ENCODE assay signal across 21 cellular contexts in the genomic region with DNA sequence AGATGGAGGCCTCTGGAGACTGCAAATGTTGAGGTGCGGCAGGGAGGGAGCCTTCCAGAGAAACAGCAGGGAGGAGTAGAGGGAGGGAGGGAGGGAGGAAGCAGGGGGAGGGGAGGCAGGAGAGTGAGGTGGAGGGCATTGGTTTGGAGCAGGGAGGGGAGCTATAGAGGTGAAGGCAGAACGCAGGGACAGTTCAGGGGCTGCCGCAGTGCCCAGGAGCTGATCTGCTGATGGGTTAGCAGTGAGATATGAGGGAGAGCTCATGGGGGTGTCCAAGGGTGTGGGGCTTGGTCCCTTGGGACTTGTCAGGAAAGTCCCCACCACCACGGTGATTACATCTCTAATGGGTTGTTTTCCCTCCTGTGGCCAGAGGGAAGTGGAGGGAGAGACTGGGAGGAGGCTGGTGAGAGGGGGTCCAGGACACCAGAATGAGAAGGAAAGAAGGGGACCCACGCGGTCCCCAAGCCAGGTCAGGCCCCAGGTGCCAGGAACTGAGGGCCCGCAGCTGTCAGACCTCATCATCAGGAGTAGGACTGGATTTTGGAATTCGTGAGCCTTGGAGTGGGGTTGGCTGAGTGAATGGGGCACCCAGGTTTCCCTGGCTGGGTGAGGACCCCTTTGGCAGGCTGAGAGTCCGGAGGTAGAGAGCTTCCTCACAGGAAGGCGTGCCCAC. TPM values are rescaled to one million over a fixed set of nuclear protein-coding genes. Genes with fewer than 3 reads are reported as not detected.
DNase-seq lines count a peak whose midpoint lies in the region; ATAC-seq, FAIRE-seq and TF ChIP-seq lines count a peak whose summit lies in the region.
"Had no signal": no experiment of that assay in that cellular context is flagged by ENCODE, and none has a peak within 500 bp of the region (broad histone marks: within the 10 kb centered on the region; RNA-seq: fewer than 3 reads in every experiment).

No MANE protein-coding gene starts in this region.

- H3K27ac Mint-ChIP-seq in CD14-positive monocyte = peak overlapping the region in 6 of 7 donors; percentile 60 to 89 (median 75)
- peak overlapping the region in 1 of 2 donors; percentile 38 for H3K27ac Mint-ChIP-seq in natural killer cell treated with Interleukin-12 subunit alpha and Interleukin-12 subunit beta and Interleukin-15 and Interleukin-18, amount 100 ng/mL, for 72 hours

- H3K9ac ChIP-seq in HUES64 (ENCODE audit: low read depth, low read length) = no peak overlapping the region
- no peak overlapping the region for H3K9ac ChIP-seq in H1 (replicated peaks in 1 of 4; ENCODE audit: extremely low read depth in 1 of 4, low read depth in 3 of 4, low read length in 3 of 4)

- no peak overlapping the region for H3K56ac ChIP-seq in H1 (replicated peaks; ENCODE audit: insufficient read length, low read depth, low read length)

- H3K4me3 ChIP-seq in HUES64 (ENCODE audit: low read length) (no peak overlapping the region; the same call in 1 of the 2 replicates), H1 (ENCODE audit: extremely low read depth in 1 of 4, insufficient read depth in 2 of 4, low read depth in 3 of 4, low read length in 4 of 4) (peak overlapping the region in 3 of 4 experiments; percentile 12 to 25 (median 20); a peak in 4 of 8 replicates), osteoblast (ENCODE audit: insufficient read depth, low read length) (no peak overlapping the region)
- H3K4me3 ChIP-seq: esophagus muscularis mucosa, transverse colon had no signal

- H3K4me1 Mint-ChIP-seq in CD14-positive monocyte = peaks cover 25% of the 10 kb centered on the region
- H3K4me1 Mint-ChIP-seq in natural killer cell treated with Interleukin-12 subunit alpha and Interleukin-12 subunit beta and Interleukin-15 and Interleukin-18, amount 100 ng/mL, for 72 hours (ENCODE audit: low read depth in 2 of 2) = peaks cover 0 to 6% of the 10 kb centered on the region in 2 donors

- H3K4me1 ChIP-seq in HUES64 (ENCODE audit: insufficient read depth, low read length) = peaks cover 40% of the 10 kb centered on the region
- H3K4me1 ChIP-seq in H1 (replicated peaks in 1 of 4; ENCODE audit: control insufficient read depth in 3 of 4, insufficient read depth in 4 of 4, low read length in 3 of 4) = peaks cover 7 to 51% (median 33%) of the 10 kb centered on the region in 4 experiments
- no peaks in the 10 kb centered on the region for H3K4me1 ChIP-seq in osteoblast (ENCODE audit: insufficient read depth, low read length)

- no peak for TF ChIP-seq EP300 in H1 (IDR thresholded peaks at IDR 0.05; ENCODE audit: borderline replicate concordance in 1 of 2, low read depth in 2 of 2, low read length in 2 of 2)

- peak overlapping the region; percentile 95 for H2BK12ac ChIP-seq in H1 (ENCODE audit: low read depth, low read length)

- peaks cover 0 to 1% (median 0%) of the 10 kb centered on the region in 7 donors for H3K9me3 Mint-ChIP-seq in CD14-positive monocyte
- no peaks in the 10 kb centered on the region for H3K9me3 Mint-ChIP-seq in natural killer cell treated with Interleukin-12 subunit alpha and Interleukin-12 subunit beta and Interleukin-15 and Interleukin-18, amount 100 ng/mL, for 72 hours
- H3K9me3 Mint-ChIP-seq: naive B cell had no signal

- TF ChIP-seq POLR2A in H1 (IDR thresholded peaks at IDR 0.05; ENCODE audit: control extremely low read depth in 1 of 2, low read depth in 2 of 2, low read length in 2 of 2) = no peak

- H2AFZ ChIP-seq in H1 (ENCODE audit: low read length) = no peak overlapping the region
- H2AFZ ChIP-seq in osteoblast (ENCODE audit: low read length) = no peak overlapping the region

- H4K20me1 ChIP-seq in H1 (replicated peaks in 1 of 2; ENCODE audit: control insufficient read depth in 1 of 2, insufficient read depth in 2 of 2, low read length in 2 of 2) (no peaks in the 10 kb centered on the region), osteoblast (ENCODE audit: insufficient read depth, low read length) (no peaks in the 10 kb centered on the region)

- no peak for FAIRE-seq in H1 (lab: Jason Lieb, UNC)
- FAIRE-seq: colon had no signal

- H2BK5ac ChIP-seq in H1 (ENCODE audit: low read depth, low read length) = peak overlapping the region; percentile 40; the same call in 1 of the 2 replicates

- no peak for TF ChIP-seq CTCF in CD14-positive monocyte (IDR thresholded peaks at IDR 0.05)
- TF ChIP-seq CTCF in H1 (IDR thresholded peaks at IDR 0.05; ENCODE audit: control extremely low read depth in 1 of 3, insufficient read depth in 1 of 3, low read depth in 1 of 3, low read length in 3 of 3) = no peak
- TF ChIP-seq CTCF in osteoblast (IDR thresholded peaks at IDR 0.05; ENCODE audit: extremely low read depth, low read depth, low read length) = no peak

- peak overlapping the region; percentile 91 for H4K91ac ChIP-seq in H1 (replicated peaks; ENCODE audit: insufficient read length, low read length)

- no peaks in the 10 kb centered on the region for H3K9me3 ChIP-seq in HUES64 (ENCODE audit: insufficient read depth, low read depth, low read length)
- no peaks in the 10 kb centered on the region for H3K9me3 ChIP-seq in H1 (ENCODE audit: insufficient read depth in 2 of 2, low read depth in 1 of 2, low read length in 1 of 2)
- no peaks in the 10 kb centered on the region for H3K9me3 ChIP-seq in osteoblast (ENCODE audit: low read depth, low read length)
- H3K9me3 ChIP-seq: esophagus muscularis mucosa, transverse colon had no signal

- H2BK20ac ChIP-seq in H1 (ENCODE audit: low read length) = peak overlapping the region; percentile 92; the same call in 1 of the 2 replicates

- no peaks in the 10 kb centered on the region for H3K79me2 ChIP-seq in H1 (ENCODE audit: control insufficient read depth in 1 of 2, insufficient read depth in 2 of 2, low read length in 2 of 2)
- no peaks in the 10 kb centered on the region for H3K79me2 ChIP-seq in osteoblast (ENCODE audit: insufficient read depth, low read length)

- no peaks in the 10 kb centered on the region for H3K79me1 ChIP-seq in H1 (ENCODE audit: low read depth, low read length)

- H3K27ac ChIP-seq in HUES64 (ENCODE audit: low read depth, low read length) (peak overlapping the region; percentile 49; the same call in 1 of the 2 replicates), H1 (ENCODE audit: low read depth, low read length) (no peak overlapping the region; the same call in 1 of the 2 replicates), osteoblast (ENCODE audit: low read depth, low read length) (no peak overlapping the region)
- H3K27ac ChIP-seq: esophagus muscularis mucosa, transverse colon had no signal

- H2BK120ac ChIP-seq in H1 (replicated peaks; ENCODE audit: low read depth, low read length) = peak overlapping the region; percentile 79

- no peak overlapping the region for H3K23ac ChIP-seq in H1 (ENCODE audit: insufficient read length)

- H3K4ac ChIP-seq in H1 (replicated peaks; ENCODE audit: insufficient read length, low read depth, low read length) = peak overlapping the region; percentile 66

- CTCF ChIA-PET in H1 (lab: Charles Lee; ENCODE audit: partially characterized antibody) = interaction anchor here (0.9 to 9.0 kb wide), 6 partner anchors 9 to 363 kb away, joined by 3 to 148 read pairs (median 22); partner anchors contain the start of gene CA4

- ATAC-seq in natural killer cell treated with Interleukin-12 subunit alpha and Interleukin-12 subunit beta and Interleukin-15 and Interleukin-18, amount 100 ng/mL, for 72 hours = no peak
- ATAC-seq: left lobe of liver, sciatic nerve had no signal

- H3K4me3 Mint-ChIP-seq in CD14-positive monocyte = no peak overlapping the region
- H3K4me3 Mint-ChIP-seq in natural killer cell treated with Interleukin-12 subunit alpha and Interleukin-12 subunit beta and Interleukin-15 and Interleukin-18, amount 100 ng/mL, for 72 hours = no peak overlapping the region

- intact Hi-C loops in CD14-positive monocyte (cut with micrococcal nuclease) = no loop called here

- WGBS in HUES64 = 36% methylated on average over 10 of the region's 10 CpGs
- 63% methylated on average over 6 of the region's 10 CpGs; no CpG with 5 or more reads in 1 of the 2 experiments for WGBS in H1 (ENCODE audit: extremely low coverage in 1 of 2, insufficient coverage in 1 of 2, insufficient read length in 1 of 2, insufficient replicate concordance in 2 of 2, low coverage in 1 of 2, low lambda C conversion rate in 2 of 2, missing lambda C conversion rate in 1 of 2), 2 experiments

- H3K4me2 ChIP-seq in H1 (ENCODE audit: insufficient read depth in 1 of 2, low read depth in 2 of 2, low read length in 2 of 2) (peak overlapping the region; percentile 57; a peak in 3 of 4 replicates), osteoblast (ENCODE audit: insufficient read depth, low read length) (no peak overlapping the region)

- TF ChIP-seq RAD21 in H1 (IDR thresholded peaks at IDR 0.05 in 1 of 2, conservative IDR thresholded peaks at IDR 0.05 in 1 of 2; ENCODE audit: low read depth in 2 of 2, low read length in 2 of 2) = no peak

- H3K18ac ChIP-seq in H1 (ENCODE audit: extremely low read depth, low read length) = peak overlapping the region; percentile 68

- H2AK5ac ChIP-seq in H1 (ENCODE audit: low read depth, low read length) = 0 out of 2 replicates have a peak overlapping the region, but pooled peaks have one; percentile 15

- H3K27me3 ChIP-seq in HUES64 (ENCODE audit: insufficient read depth, low read length) (no peaks in the 10 kb centered on the region), H1 (replicated peaks in 1 of 4; ENCODE audit: control insufficient read depth in 3 of 4, extremely low read depth in 1 of 4, insufficient read depth in 3 of 4, low read length in 3 of 4) (no peaks in the 10 kb centered on the region), osteoblast (ENCODE audit: insufficient read depth, low read length) (peaks cover 17% of the 10 kb centered on the region)

- POLR2A ChIA-PET in H1 (lab: Charles Lee; ENCODE audit: partially characterized antibody) = interaction anchor here (0.6 to 3.1 kb wide), 7 partner anchors 10 to 401 kb away, joined by 4 to 23 read pairs (median 5); partner anchors contain the start of gene CA4

- H4K5ac ChIP-seq in H1 (ENCODE audit: insufficient read length, low read depth, low read length) = no peak overlapping the region

- H3K14ac ChIP-seq in H1 (ENCODE audit: insufficient read length) = no peak overlapping the region

- no peaks in the 10 kb centered on the region for H3K36me3 Mint-ChIP-seq in CD14-positive monocyte
- no peaks in the 10 kb centered on the region for H3K36me3 Mint-ChIP-seq in natural killer cell treated with Interleukin-12 subunit alpha and Interleukin-12 subunit beta and Interleukin-15 and Interleukin-18, amount 100 ng/mL, for 72 hours
- H3K36me3 Mint-ChIP-seq: naive B cell had no signal

- no peaks in the 10 kb centered on the region for H3K36me3 ChIP-seq in HUES64 (ENCODE audit: insufficient read depth, low read length)
- H3K36me3 ChIP-seq in H1 (ENCODE audit: control insufficient read depth in 2 of 4, insufficient read depth in 4 of 4, low read length in 3 of 4) = no peaks in the 10 kb centered on the region
- H3K36me3 ChIP-seq in osteoblast (ENCODE audit: insufficient read depth, low read length) = no peaks in the 10 kb centered on the region
- H3K36me3 ChIP-seq: esophagus muscularis mucosa, transverse colon had no signal

- DNase-seq in CD14-positive monocyte (ENCODE audit: low spot score) (no peak), H1 (ENCODE audit: low read depth in 1 of 2, low spot score in 2 of 2) (peak in 1 of 2 experiments; percentile 60), osteoblast (ENCODE audit: insufficient read length, low spot score, missing footprints) (peak; percentile 55), Ammon's horn (ENCODE audit: low spot score) (no peak), dermis blood vessel endothelial cell (no peak)
- DNase-seq in activated effector memory CD4-positive, alpha-beta T cell treated with Interleukin-2 at 50 U/mL for 16 hours = no peak
- no peak for DNase-seq in natural killer cell treated with Interleukin-12 subunit alpha and Interleukin-12 subunit beta and Interleukin-15 and Interleukin-18, amount 100 ng/mL, for 72 hours (ENCODE audit: low spot score)
- DNase-seq: activated CD4-positive, alpha-beta T cell treated with anti-CD3 and anti-CD28 coated beads, Interleukin-2, amount 50 U/mL, for 48 hours; activated T-cell treated with anti-CD3 and anti-CD28 coated beads, Interleukin-2, amount 50 U/mL, for 48 hours; HCEC 1CT; head of caudate nucleus; naive B cell; NCI-H1048; SHP77; stimulated activated CD8-positive, alpha-beta memory T cell treated with anti-CD3 and anti-CD28 coated beads, Interleukin-4, amount 100 ng/mL, for 48 hours; transverse colon had no signal

- H4K8ac ChIP-seq in H1 (ENCODE audit: extremely low read depth, insufficient read depth, low read length) = peak overlapping the region; percentile 62; the same call in 1 of the 2 replicates

- peaks cover 9 to 16% (median 14%) of the 10 kb centered on the region in 3 donors for H3K27me3 Mint-ChIP-seq in CD14-positive monocyte (ENCODE audit: low read depth in 3 of 3)
- peaks cover 0 to 20% of the 10 kb centered on the region in 2 donors for H3K27me3 Mint-ChIP-seq in natural killer cell treated with Interleukin-12 subunit alpha and Interleukin-12 subunit beta and Interleukin-15 and Interleukin-18, amount 100 ng/mL, for 72 hours

- no peak overlapping the region for H2BK15ac ChIP-seq in H1 (ENCODE audit: low read length)

- peaks cover 5% of the 10 kb centered on the region; the same call in 1 of the 2 replicates for H3K23me2 ChIP-seq in H1 (ENCODE audit: low read depth, low read length)

RNA-seq across cellular contexts. Expression of gene CA4, which starts 11.2 kb away (rescaled TPM):
- not detected for polyA plus RNA-seq in CD14-positive monocyte
- polyA plus RNA-seq in HUES64 (2013, experiment 1 of 2) = 2.4 TPM
- 5.1 TPM for polyA plus RNA-seq in HUES64 (2013, experiment 2 of 2)
- total RNA-seq in H1 (2021; fragmentation: NEBNext Ultra II Directional; extraction: Animal tissue kit (Norgen Biotek cat#: 25700)) = 3.6 and 4.2 TPM in 2 replicates
- polyA plus RNA-seq in H1 (2011; rRNA removed) = 3.6 and 6.8 TPM in 2 replicates
- polyA plus RNA-seq in H1 (2011; cell fraction: cytosol; rRNA removed) = 7.0 TPM
- polyA plus RNA-seq in H1 (2011; cell fraction: nucleus; rRNA removed) = 7.7 TPM
- 2.7 to 4.3 TPM (median 3.7 TPM) in 4 replicates for polyA plus RNA-seq in H1 (2012, experiment 1 of 2)
- 3.3 TPM for polyA plus RNA-seq in H1 (2012, experiment 2 of 2)
- polyA plus RNA-seq in H1 (2013, experiment 1 of 2) = 16.2 TPM
- 16.6 TPM for polyA plus RNA-seq in H1 (2013, experiment 2 of 2)
- polyA minus RNA-seq in H1 (2011; rRNA and poly(A)+ RNA removed) = 1.8 and 3.5 TPM in 2 replicates
- polyA minus RNA-seq in H1 (2011; cell fraction: cytosol; rRNA and poly(A)+ RNA removed) = not detected
- 1.7 TPM for polyA minus RNA-seq in H1 (2011; cell fraction: nucleus; rRNA and poly(A)+ RNA removed)
- not detected in 2 replicates for total RNA-seq in osteoblast
- total RNA-seq in dermis blood vessel endothelial cell = 3.2 and 4.0 TPM in 2 replicates
- not detected for total RNA-seq in natural killer cell treated with Interleukin-12 subunit alpha and Interleukin-12 subunit beta and Interleukin-15 and Interleukin-18, amount 100 ng/mL, for 72 hours

Comparison
In these comparisons a context has a peak if more than half of its experiments do, and no peak if none do; other contexts are left out.
1. H3K4me3 ChIP-seq: peak in H1 (3 of 4); none in HUES64 (single experiment) and osteoblast (single experiment).